Comparison of ENCODE assay signal across 1 cellular context in genomic region chr9:127853312-127854168, GRCh38.
TF ChIP-seq lines count a peak whose summit lies in the region.

No MANE protein-coding gene starts in this region.

TF ChIP-seq in IMR-90, 13 proteins besides CTCF, POLR2A, EP300 and RAD21:
- no peak for TF ChIP-seq MAFK (IDR thresholded peaks at IDR 0.05; ENCODE audit: low read depth, low read length)
- no peak for TF ChIP-seq MXI1 (IDR thresholded peaks at IDR 0.05; ENCODE audit: borderline replicate concordance, low read depth, low read length)
- TF ChIP-seq RFX5 (IDR thresholded peaks at IDR 0.05; ENCODE audit: low read depth, low read length): no peak
